In genomic region chr18:57522348-57522747, GRCh38 we compare ENCODE assay signal across 1 cellular context.
TF ChIP-seq lines count a peak whose summit lies in the region.

No MANE protein-coding gene starts in this region.

TF ChIP-seq in H1, 55 proteins besides CTCF, POLR2A, EP300 and RAD21:
- TF ChIP-seq SIX5 (IDR thresholded peaks at IDR 0.05; ENCODE audit: low read depth, low read length), result 0 out of 2 replicates have a peak, but pooled peaks have one; percentile 4
